Comparison of ENCODE assay signal across 9 cellular contexts in the genomic region with DNA sequence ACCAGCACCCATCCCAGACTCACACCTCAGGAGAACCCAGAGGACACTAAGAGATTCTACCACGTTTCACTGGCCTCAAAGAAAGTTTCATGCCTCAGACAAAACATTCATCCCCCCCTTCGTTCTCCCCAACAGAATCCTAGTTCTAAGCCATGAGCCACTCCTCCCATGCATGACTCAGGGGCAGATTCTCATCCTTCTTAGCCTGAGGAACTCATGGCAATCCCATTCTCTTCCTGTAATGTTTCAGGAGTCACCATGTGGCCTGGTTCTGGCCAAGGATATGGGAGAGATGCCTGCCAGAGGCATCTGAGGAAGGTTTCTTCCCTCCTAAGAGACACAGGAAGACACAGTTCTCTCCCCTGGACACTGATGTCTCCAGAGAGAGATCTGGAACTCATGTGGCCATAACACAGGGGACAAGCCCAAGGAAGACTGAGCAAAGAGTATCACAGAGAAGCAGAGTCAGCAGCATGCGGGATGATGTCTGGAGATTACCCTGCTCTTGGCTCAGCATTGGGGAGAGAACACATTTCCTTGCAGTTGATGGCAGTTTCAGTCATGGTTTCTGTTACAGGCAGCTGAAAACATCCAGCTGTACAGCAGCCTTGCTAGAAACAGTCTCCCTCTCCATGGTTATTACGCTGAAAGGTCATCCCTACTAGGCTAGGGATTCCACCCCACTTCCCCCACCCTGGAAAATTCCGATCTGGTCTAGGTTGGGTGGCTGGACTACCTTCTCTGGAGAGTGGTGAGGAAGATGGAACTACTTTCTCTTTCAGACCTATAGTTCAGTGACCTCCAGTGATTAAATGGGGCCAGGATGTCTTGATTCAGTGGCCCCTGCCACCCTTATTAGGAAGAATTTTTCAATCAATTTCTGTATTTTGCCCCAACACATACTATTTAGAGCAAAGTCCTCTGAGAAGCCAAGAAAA.
DNase-seq lines count a peak whose midpoint lies in the region; ATAC-seq and TF ChIP-seq lines count a peak whose summit lies in the region.
"Had no signal": no experiment of that assay in that cellular context is flagged by ENCODE, and none has a peak within 500 bp of the region (broad histone marks: within the 10 kb centered on the region; RNA-seq: fewer than 3 reads in every experiment).

No MANE protein-coding gene starts in this region.

- H3K18ac ChIP-seq in trophoblast cell (ENCODE audit: low read length), result peak overlapping the region; percentile 26

- peak; percentile 78 for DNase-seq in MM.1S
- DNase-seq in trophoblast cell, result no peak
- DNase-seq in NK-92 (lab: John Stamatoyannopoulos, UW; ENCODE audit: unreplicated experiment), result no peak
- no peak for DNase-seq in stimulated activated CD4-positive, alpha-beta T cell treated with anti-CD3 and anti-CD28 coated beads, Interleukin-15, amount 100 ng/mL, for 24 hours
- DNase-seq in RPMI8226, result no peak
- DNase-seq in head of caudate nucleus, result no peak
- DNase-seq: Karpas-422 had no signal

- H3K14ac ChIP-seq in trophoblast cell (ENCODE audit: low read length), result peak overlapping the region; percentile 48

- peaks cover 43% of the 10 kb centered on the region for H3K79me1 ChIP-seq in trophoblast cell (ENCODE audit: low read length)

- H4K12ac ChIP-seq in trophoblast cell (ENCODE audit: low read depth, low read length), result no peak overlapping the region

- WGBS in trophoblast cell (ENCODE audit: extremely low coverage, insufficient coverage, insufficient read length), result no CpG with 5 or more reads among the region's 5 CpGs

- H2BK120ac ChIP-seq in trophoblast cell (ENCODE audit: insufficient read depth, low read length, poor library complexity), result peak overlapping the region; percentile 96

- H2BK5ac ChIP-seq in trophoblast cell (ENCODE audit: low read depth, low read length, poor library complexity), result peak overlapping the region; percentile 95

- H3F3A ChIP-seq in MM.1S (ENCODE audit: insufficient read depth, low read length), result peaks cover 9% of the 10 kb centered on the region

- H3K27me3 ChIP-seq in MM.1S (replicated peaks; ENCODE audit: insufficient read depth, low read length), result no peaks in the 10 kb centered on the region
- H3K27me3 ChIP-seq in trophoblast cell (ENCODE audit: insufficient read depth, low read length), result no peaks in the 10 kb centered on the region

- peak overlapping the region; percentile 85 for H2BK12ac ChIP-seq in trophoblast cell (ENCODE audit: low read length)

- H3K4me1 ChIP-seq in MM.1S (ENCODE audit: low read length), result peaks cover 19% of the 10 kb centered on the region
- peaks cover 32 to 46% of the 10 kb centered on the region in 2 experiments for H3K4me1 ChIP-seq in trophoblast cell (ENCODE audit: control insufficient read depth in 1 of 2, insufficient read depth in 2 of 2, low read length in 2 of 2)

- peak overlapping the region; percentile 97 for H4K91ac ChIP-seq in trophoblast cell (ENCODE audit: low read depth, low read length)

- peak overlapping the region; percentile 63; the same call in 1 of the 2 replicates for H3K27ac ChIP-seq in MM.1S (ENCODE audit: low read length)
- H3K27ac ChIP-seq in trophoblast cell (ENCODE audit: low read depth, low read length), result peak overlapping the region; percentile 95

- H2AK5ac ChIP-seq in trophoblast cell (ENCODE audit: low read length), result peak overlapping the region; percentile 82

- H2AFZ ChIP-seq in MM.1S (ENCODE audit: low read length) (peak overlapping the region; percentile 21), trophoblast cell (ENCODE audit: insufficient read depth, low read length, poor library complexity) (no peak overlapping the region)

- H3K23ac ChIP-seq in trophoblast cell (ENCODE audit: low read length), result no peak overlapping the region

- ATAC-seq in GM19043 (IDR thresholded peaks at IDR 0.05; ENCODE audit: low read depth, unreplicated experiment) (peak; percentile 81), HG02763 (IDR thresholded peaks at IDR 0.05; ENCODE audit: unreplicated experiment) (peak; percentile 68)

- H4K20me1 ChIP-seq in MM.1S (ENCODE audit: insufficient read depth, low read length), result no peaks in the 10 kb centered on the region

- H3K9me2 ChIP-seq in MM.1S (replicated peaks; ENCODE audit: insufficient read depth, low read length), result no peaks in the 10 kb centered on the region

- H3K4me3 ChIP-seq in MM.1S (ENCODE audit: low read length) (peak overlapping the region; percentile 35), trophoblast cell (ENCODE audit: low read depth, low read length) (no peak overlapping the region)

- H3K4me2 ChIP-seq in MM.1S (ENCODE audit: low read depth, low read length), result peak overlapping the region; percentile 73
- no peak overlapping the region for H3K4me2 ChIP-seq in trophoblast cell (ENCODE audit: low read length)

- peak overlapping the region; percentile 11 for H3K4ac ChIP-seq in trophoblast cell (ENCODE audit: low read depth, low read length)

- TF ChIP-seq CTCF in MM.1S (IDR thresholded peaks at IDR 0.05; ENCODE audit: low read length), result no peak

- H4K8ac ChIP-seq in trophoblast cell (ENCODE audit: low read depth, low read length), result peak overlapping the region; percentile 80

- H3K79me2 ChIP-seq in MM.1S (ENCODE audit: low read length), result no peaks in the 10 kb centered on the region
- peaks cover 10% of the 10 kb centered on the region for H3K79me2 ChIP-seq in trophoblast cell (ENCODE audit: control insufficient read depth, insufficient read depth, low read length, poor library complexity)

- intact Hi-C loops in head of caudate nucleus (cut with DNase I), result no loop called here

- peak overlapping the region; percentile 30; the same call in 1 of the 2 replicates for H3K9ac ChIP-seq in MM.1S (ENCODE audit: low read length)
- H3K9ac ChIP-seq in trophoblast cell (ENCODE audit: low read length), result no peak overlapping the region

- no peaks in the 10 kb centered on the region for H3K36me3 ChIP-seq in MM.1S (replicated peaks; ENCODE audit: insufficient read depth, low read length)
- H3K36me3 ChIP-seq in trophoblast cell (ENCODE audit: control insufficient read depth in 1 of 2, insufficient read depth in 2 of 2, low read length in 2 of 2), result peaks cover under 1 to 2% of the 10 kb centered on the region in 2 experiments

- H3K9me3 ChIP-seq in MM.1S (replicated peaks; ENCODE audit: insufficient read depth, low read length) (no peaks in the 10 kb centered on the region), trophoblast cell (ENCODE audit: insufficient read depth, low read depth, low read length) (peaks cover 1% of the 10 kb centered on the region)
